In genomic region chr3:58585994-58586393, GRCh38 we compare ENCODE assay signal across 9 cellular contexts. TPM values are rescaled to one million over a fixed set of nuclear protein-coding genes. Genes with fewer than 3 reads are reported as not detected.
DNase-seq lines count a peak whose midpoint lies in the region; ATAC-seq and TF ChIP-seq lines count a peak whose summit lies in the region.
"Had no signal": no experiment of that assay in that cellular context is flagged by ENCODE, and none has a peak within 500 bp of the region (broad histone marks: within the 10 kb centered on the region; RNA-seq: fewer than 3 reads in every experiment).

No MANE protein-coding gene starts in this region.

- H3K9me2 ChIP-seq in DOHH2 (replicated peaks; ENCODE audit: control insufficient read depth, low read length), result no peaks in the 10 kb centered on the region

- H3K9ac ChIP-seq in HUES6 (ENCODE audit: low read length), result no peak overlapping the region
- H3K9ac ChIP-seq in parathyroid adenoma, result no peak overlapping the region

- TF ChIP-seq CTCF in DOHH2 (IDR thresholded peaks at IDR 0.05; ENCODE audit: low read depth, low read length, poor library complexity, severe bottlenecking) (no peak), coronary artery (IDR thresholded peaks at IDR 0.05) (no peak), parathyroid adenoma (IDR thresholded peaks at IDR 0.05) (no peak), lower leg skin (IDR thresholded peaks at IDR 0.05) (no peak)

- TF ChIP-seq POLR2A in lower leg skin (IDR thresholded peaks at IDR 0.05), result no peak

- no peak overlapping the region for H2AFZ ChIP-seq in parathyroid adenoma

- WGBS in lower leg skin, 2 donors, result 38 to 45% methylated on average over 8 of the region's 8 CpGs

- H3K36me3 ChIP-seq in DOHH2 (ENCODE audit: control insufficient read depth, low read length), result no peaks in the 10 kb centered on the region
- H3K36me3 ChIP-seq in HUES6 (ENCODE audit: control insufficient read depth, insufficient read depth, low read length), result no peaks in the 10 kb centered on the region
- no peaks in the 10 kb centered on the region for H3K36me3 ChIP-seq in parathyroid adenoma (ENCODE audit: control insufficient read depth, insufficient read depth, low read length)

- peak overlapping the region; percentile 75 for H3K4me3 ChIP-seq in DOHH2 (ENCODE audit: low read length)
- 0 out of 2 replicates have a peak overlapping the region, but pooled peaks have one; percentile 52 for H3K4me3 ChIP-seq in HUES6 (ENCODE audit: low read depth, low read length)
- H3K4me3 ChIP-seq in coronary artery, result peak overlapping the region; percentile 74
- H3K4me3 ChIP-seq in parathyroid adenoma (ENCODE audit: low read depth, low read length), result no peak overlapping the region
- no peak overlapping the region for H3K4me3 ChIP-seq in lower leg skin (ENCODE audit: low read depth, poor library complexity, severe bottlenecking)

- H3K79me2 ChIP-seq in DOHH2 (ENCODE audit: control insufficient read depth, low read length) (no peaks in the 10 kb centered on the region), parathyroid adenoma (no peaks in the 10 kb centered on the region)

- no peak overlapping the region for H3K27ac ChIP-seq in DOHH2 (ENCODE audit: low read depth, low read length)
- no peak overlapping the region for H3K27ac ChIP-seq in HUES6 (ENCODE audit: low read depth, low read length)
- no peak overlapping the region for H3K27ac ChIP-seq in coronary artery
- H3K27ac ChIP-seq in parathyroid adenoma, result no peak overlapping the region

- DNase-seq in coronary artery (ENCODE audit: low spot score) (no peak), lower leg skin (ENCODE audit: low spot score in 2 of 2) (no peak)
- DNase-seq in stimulated activated CD4-positive, alpha-beta T cell treated with anti-CD3 and anti-CD28 coated beads, Interleukin-4, amount 100 ng/mL, for 4 hours, result no peak

- ATAC-seq in GM21825 (IDR thresholded peaks at IDR 0.05; ENCODE audit: unreplicated experiment), result no peak
- ATAC-seq in GM21423 (IDR thresholded peaks at IDR 0.05; ENCODE audit: unreplicated experiment), result no peak

- no peaks in the 10 kb centered on the region for H3F3A ChIP-seq in DOHH2 (ENCODE audit: control insufficient read depth, insufficient read depth)

- H3K9me3 ChIP-seq in DOHH2 (ENCODE audit: control insufficient read depth, insufficient read depth, low read length) (no peaks in the 10 kb centered on the region), HUES6 (ENCODE audit: control insufficient read depth, insufficient read depth, low read depth, low read length) (no peaks in the 10 kb centered on the region), parathyroid adenoma (ENCODE audit: control insufficient read depth, low read length) (no peaks in the 10 kb centered on the region)

- H3K4me2 ChIP-seq in DOHH2 (ENCODE audit: low read length) (peak overlapping the region; percentile 96), parathyroid adenoma (ENCODE audit: low read length) (peak overlapping the region; percentile 39)

- peaks cover 22% of the 10 kb centered on the region for H3K27me3 ChIP-seq in DOHH2 (ENCODE audit: control insufficient read depth, low read length)
- peaks cover 44% of the 10 kb centered on the region for H3K27me3 ChIP-seq in HUES6 (ENCODE audit: control insufficient read depth, insufficient read depth, low read length)
- H3K27me3 ChIP-seq in parathyroid adenoma (ENCODE audit: control insufficient read depth, insufficient read depth, low read length), result peaks cover 4% of the 10 kb centered on the region

- intact Hi-C loops in lower leg skin (cut with DNase I; ENCODE audit: low total_unique reads), result no loop called here

- H3K4me1 ChIP-seq in DOHH2 (ENCODE audit: control insufficient read depth, low read length), result peaks cover 31% of the 10 kb centered on the region
- peaks cover 30% of the 10 kb centered on the region for H3K4me1 ChIP-seq in HUES6 (ENCODE audit: control insufficient read depth, insufficient read depth, low read length)
- H3K4me1 ChIP-seq in parathyroid adenoma, result peaks cover 5% of the 10 kb centered on the region

- no peaks in the 10 kb centered on the region for H4K20me1 ChIP-seq in DOHH2 (ENCODE audit: control insufficient read depth, insufficient read depth, low read depth, low read length)

RNA-seq across cellular contexts. Expression of gene FAM107A, which starts 8.8 kb away (rescaled TPM):
- total RNA-seq in lower leg skin, result 10 to 100 TPM in 3 of 4 donors, 1 to 10 TPM in 1; 9.2 to 52.5 (median 16.9) TPM
- total RNA-seq: LHCN-M2 had no signal

RNA-seq across cellular contexts. Expression of gene ACOX2, which starts 49.0 kb away (rescaled TPM):
- total RNA-seq in lower leg skin, result 1 to 10 TPM; 2.6 to 6.6 (median 4.5) TPM

Comparison
In these comparisons a context has a peak if more than half of its experiments do, and no peak if none do; other contexts are left out.
1. H3K4me3 ChIP-seq: peak in DOHH2 (single experiment), HUES6 (single experiment) and coronary artery (single experiment); none in parathyroid adenoma (single experiment) and lower leg skin (single experiment).